In the genomic region with DNA sequence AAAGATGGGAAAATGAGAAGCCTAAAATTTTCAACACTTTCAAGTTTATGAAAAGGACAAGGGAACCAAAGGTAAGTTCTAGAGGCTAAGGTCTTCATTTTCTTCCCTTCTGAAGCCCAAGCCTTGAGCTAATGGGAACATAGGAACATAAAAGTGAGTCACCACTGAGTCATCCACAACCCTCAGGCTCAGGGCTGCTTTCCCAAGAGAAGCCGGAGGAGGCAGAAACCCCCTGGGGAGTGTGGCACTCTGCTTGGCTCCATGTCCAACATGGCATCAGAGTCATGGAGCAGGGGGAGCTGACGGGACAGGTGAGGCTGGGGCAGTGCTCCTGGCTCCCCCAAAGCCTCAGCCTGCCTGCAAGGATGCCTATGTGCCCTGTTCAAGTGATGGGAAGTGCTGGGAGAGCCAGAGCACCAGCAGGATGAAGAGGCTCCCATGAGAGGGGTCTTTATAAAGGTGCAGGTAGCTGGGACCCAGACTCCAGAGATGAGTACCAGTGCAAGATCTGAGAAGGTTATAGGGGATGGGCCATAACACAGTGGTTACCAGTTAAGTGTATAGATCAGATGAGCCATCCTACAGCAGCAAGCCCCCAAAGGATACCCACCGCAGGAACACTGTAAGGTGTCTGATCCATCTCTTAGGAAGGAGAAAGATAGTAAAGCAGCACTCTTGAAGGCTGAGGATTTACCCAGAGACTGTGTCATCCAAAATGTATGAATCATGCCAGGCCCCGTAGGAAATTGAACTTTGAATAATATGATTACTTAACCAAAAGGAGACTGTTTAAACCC, we compare ENCODE assay signal across 11 cellular contexts. TPM values are rescaled to one million over a fixed set of nuclear protein-coding genes. Genes with fewer than 3 reads are reported as not detected.
DNase-seq lines count a peak whose midpoint lies in the region; FAIRE-seq and TF ChIP-seq lines count a peak whose summit lies in the region.
"Had no signal": no experiment of that assay in that cellular context is flagged by ENCODE, and none has a peak within 500 bp of the region (broad histone marks: within the 10 kb centered on the region; RNA-seq: fewer than 3 reads in every experiment).

No MANE protein-coding gene starts in this region.

- H3K4me1 ChIP-seq in kidney (ENCODE audit: control insufficient read depth in 1 of 2, insufficient read depth in 1 of 2, low read depth in 1 of 2, low read length in 2 of 2) = no peaks in the 10 kb centered on the region

- no peaks in the 10 kb centered on the region for H3K36me3 ChIP-seq in kidney (ENCODE audit: control insufficient read depth in 1 of 2, insufficient read depth in 2 of 2, low read length in 2 of 2)

- peak; percentile 35 for TF ChIP-seq CTCF in AG10803 (conservative IDR thresholded peaks at IDR 0.05; ENCODE audit: low read length)
- no peak for TF ChIP-seq CTCF in astrocyte of the spinal cord (IDR thresholded peaks at IDR 0.05; ENCODE audit: low read depth, low read length)
- no peak for TF ChIP-seq CTCF in kidney (IDR thresholded peaks at IDR 0.05; ENCODE audit: borderline replicate concordance, extremely low read depth, insufficient read depth)

- peak; percentile 81 for DNase-seq in AG10803 (ENCODE audit: low read depth)
- peak; percentile 88 for DNase-seq in LHCN-M2 (ENCODE audit: low read depth)
- peak; percentile 96 for DNase-seq in astrocyte of the spinal cord (ENCODE audit: low read depth, low spot score)
- peak; percentile 76 for DNase-seq in kidney
- DNase-seq in activated naive CD4-positive, alpha-beta T cell treated with Interleukin-2 at 50 U/mL for 16 hours = no peak
- no peak for DNase-seq in superior temporal gyrus (ENCODE audit: extremely low spot score)
- no peak for DNase-seq in GM12892 (ENCODE audit: insufficient read length)
- no peak for DNase-seq in D341Med (ENCODE audit: low spot score)
- DNase-seq: activated CD8-positive, alpha-beta memory T cell treated with anti-CD3 and anti-CD28 coated beads, Interleukin-2, amount 10 ng/mL, durations not matched to agents 7 days and 5 days; NCI-H82; stimulated activated CD8-positive, alpha-beta memory T cell treated with anti-CD3 and anti-CD28 coated beads, Interleukin-4, amount 100 ng/mL, for 48 hours had no signal

- no peak for TF ChIP-seq POLR2A in GM12892 (IDR thresholded peaks at IDR 0.05; ENCODE audit: low read depth, low read length)

- in situ Hi-C loops in astrocyte of the spinal cord (cut with HindIII; ENCODE audit: low sequenced_read_pairs) = no loop called here

- no peak overlapping the region for H3K27ac ChIP-seq in kidney (ENCODE audit: low read depth in 2 of 2, low read length in 2 of 2)

- H3K9ac ChIP-seq in kidney (ENCODE audit: low read length in 2 of 2) = no peak overlapping the region

- intact Hi-C loops in kidney (cut with DNase I) = no loop called here

- no peaks in the 10 kb centered on the region for H3K9me3 ChIP-seq in kidney (ENCODE audit: control insufficient read depth in 1 of 2, low read length in 2 of 2)

- H3K4me3 ChIP-seq in AG10803 (ENCODE audit: low read length) (no peak overlapping the region), astrocyte of the spinal cord (ENCODE audit: low read depth, low read length) (no peak overlapping the region), kidney (ENCODE audit: low read length in 2 of 2) (no peak overlapping the region)

- FAIRE-seq in kidney (lab: Jason Lieb, UNC) (no peak), GM12892 (lab: Jason Lieb, UNC) (no peak)

RNA-seq across cellular contexts. Expression of gene RYR3, which starts 31.8 kb away (rescaled TPM):
- total RNA-seq in LHCN-M2 (2014; rRNA removed) (not detected in 2 replicates), kidney (10.5 TPM)
- 0.17 TPM for polyA plus RNA-seq in LHCN-M2 (2012)
- polyA plus RNA-seq in kidney (ENCODE audit: insufficient read depth, low read depth, low replicate concordance) = 0.90 TPM
- 0.49 TPM for polyA plus RNA-seq in GM12892 (2012; ENCODE audit: missing spikeins)
- total RNA-seq: activated CD8-positive, alpha-beta memory T cell treated with anti-CD3 and anti-CD28 coated beads, Interleukin-2, amount 10 ng/mL, durations not matched to agents 7 days and 5 days had no signal

Comparison
In these comparisons a context has a peak if more than half of its experiments do, and no peak if none do; other contexts are left out.
1. DNase-seq: peak in AG10803 (single experiment), LHCN-M2 (single experiment), astrocyte of the spinal cord (single experiment) and kidney (single experiment); none in activated naive CD4-positive, alpha-beta T cell treated with Interleukin-2 at 50 U/mL for 16 hours (single experiment), superior temporal gyrus (single experiment), GM12892 (single experiment) and D341Med (single experiment).
2. RNA of gene RYR3, which starts 31.8 kb away (total RNA-seq): 10.5 TPM in kidney (single experiment); not detected in LHCN-M2; every median in the first group is over 10 times any median in the second.